In the genomic region with DNA sequence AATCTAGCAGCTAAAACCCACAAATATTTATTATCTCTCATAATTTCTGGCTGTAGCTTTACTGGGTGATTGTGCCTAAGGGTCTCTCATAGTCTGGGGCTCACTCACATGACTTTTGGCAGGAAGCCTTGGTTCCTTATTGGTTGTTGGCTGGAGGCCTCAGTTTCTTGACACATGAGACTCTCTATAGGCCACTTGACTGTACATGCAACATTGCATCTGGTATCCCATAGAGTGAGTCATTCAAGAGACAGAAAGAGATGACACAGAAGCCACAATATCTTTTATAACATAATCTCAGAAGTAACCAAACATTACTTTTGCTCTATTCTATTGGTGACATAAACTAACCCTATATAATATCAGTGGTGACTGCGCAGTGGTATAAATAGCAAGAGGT, we compare ENCODE assay signal across 19 cellular contexts.
DNase-seq lines count a peak whose midpoint lies in the region; ATAC-seq and TF ChIP-seq lines count a peak whose summit lies in the region.
"Had no signal": no experiment of that assay in that cellular context is flagged by ENCODE, and none has a peak within 500 bp of the region (broad histone marks: within the 10 kb centered on the region; RNA-seq: fewer than 3 reads in every experiment).

No MANE protein-coding gene starts in this region.

- peak; percentile 44 for DNase-seq in NCI-H2029 (lab: John Stamatoyannopoulos, UW)
- no peak for DNase-seq in NCI-H2029 treated with DMSO at 0.1 percent for 48 hours (lab: John Stamatoyannopoulos, UW)
- peak; percentile 72 for DNase-seq in DMS79 (lab: John Stamatoyannopoulos, UW)
- DNase-seq in RPMI7951 (ENCODE audit: low read depth) = peak; percentile 37
- DNase-seq in hepatocyte (ENCODE audit: low spot score) = no peak
- no peak for DNase-seq in spleen
- DNase-seq: 8988T; activated CD4-positive, CD25-positive, alpha-beta regulatory T cell treated with anti-CD3 and anti-CD28 coated beads, Interleukin-2, amount 50 U/mL, for 72 hours; MM.1S; NCI-H1694 treated with DMSO at 0.1 percent for 48 hours; NCI-H524; stimulated activated CD4-positive, alpha-beta T cell treated with anti-CD3 and anti-CD28 coated beads, Interleukin-4, amount 100 ng/mL, for 24 hours; upper lobe of left lung had no signal

- ATAC-seq in HG03342 (IDR thresholded peaks at IDR 0.05; ENCODE audit: unreplicated experiment) (no peak), GM21528 (IDR thresholded peaks at IDR 0.05; ENCODE audit: low FRiP score, unreplicated experiment) (no peak)
- ATAC-seq: GM23338 had no signal

- H3K36me3 ChIP-seq in hepatocyte (replicated peaks; ENCODE audit: insufficient read depth, low read depth) (no peaks in the 10 kb centered on the region), spleen (no peaks in the 10 kb centered on the region)
- H3K36me3 ChIP-seq: neural progenitor cell, upper lobe of left lung had no signal

- H4K20me1 ChIP-seq in hepatocyte (ENCODE audit: insufficient read depth, poor library complexity, severe bottlenecking) = no peaks in the 10 kb centered on the region

- H3K9me3 ChIP-seq in hepatocyte (ENCODE audit: low read depth) = no peaks in the 10 kb centered on the region
- peaks cover 0 to 4% (median 0%) of the 10 kb centered on the region in 8 donors for H3K9me3 ChIP-seq in spleen
- H3K9me3 ChIP-seq: upper lobe of left lung had no signal

- no peak overlapping the region for H3K4me3 ChIP-seq in hepatocyte
- no peak overlapping the region for H3K4me3 ChIP-seq in spleen
- H3K4me3 ChIP-seq: GM23338, neural progenitor cell, skin epidermis, upper lobe of left lung had no signal

- H3K27ac ChIP-seq in hepatocyte (peak overlapping the region; percentile 61), spleen (no peak overlapping the region)
- H3K27ac ChIP-seq: neural progenitor cell, RWPE1, skin epidermis, upper lobe of left lung had no signal

- 47% methylated on average over 1 of the region's 1 CpG for WGBS in hepatocyte (ENCODE audit: low lambda C conversion rate, missing lambda C conversion rate)
- WGBS in spleen, 5 donors = 0 to 100% (median 44%) methylated on average over 1 of the region's 1 CpG

- H3K4me2 ChIP-seq in hepatocyte = no peak overlapping the region
- H3K4me2 ChIP-seq: GM23338, neural progenitor cell had no signal

- H2AFZ ChIP-seq in hepatocyte = no peak overlapping the region
- H2AFZ ChIP-seq: GM23338, neural progenitor cell had no signal

- no peak for TF ChIP-seq POLR2A in spleen (IDR thresholded peaks at IDR 0.05)

- H3K9me2 ChIP-seq in hepatocyte (replicated peaks; ENCODE audit: insufficient read depth) = no peaks in the 10 kb centered on the region

- TF ChIP-seq CTCF in hepatocyte (IDR thresholded peaks at IDR 0.05; ENCODE audit: poor library complexity) (no peak), spleen (IDR thresholded peaks at IDR 0.05 in 8 of 11, conservative IDR thresholded peaks at IDR 0.05 in 3 of 11) (no peak)

- no peaks in the 10 kb centered on the region for H3K79me2 ChIP-seq in hepatocyte

- H3K27me3 ChIP-seq in hepatocyte (no peaks in the 10 kb centered on the region), spleen (replicated peaks in 1 of 7) (no peaks in the 10 kb centered on the region)
- H3K27me3 ChIP-seq: neural progenitor cell, upper lobe of left lung had no signal

- H3K4me1 ChIP-seq in hepatocyte (ENCODE audit: insufficient read depth) (no peaks in the 10 kb centered on the region), spleen (no peaks in the 10 kb centered on the region)
- H3K4me1 ChIP-seq: neural progenitor cell had no signal

- intact Hi-C loops in spleen (cut with DNase I; ENCODE audit: low total_unique reads) = no loop called here

Comparison
In these comparisons a context has a peak if more than half of its experiments do, and no peak if none do; other contexts are left out.
1. DNase-seq: peak in NCI-H2029 (single experiment), DMS79 (single experiment) and RPMI7951 (single experiment); none in NCI-H2029 treated with DMSO at 0.1 percent for 48 hours (single experiment), hepatocyte (single experiment) and spleen (single experiment).